Comparison of ENCODE assay signal across 25 cellular contexts in genomic region chr19:51386882-51387520, GRCh38. TPM values are rescaled to one million over a fixed set of nuclear protein-coding genes. Genes with fewer than 3 reads are reported as not detected.
DNase-seq lines count a peak whose midpoint lies in the region; ATAC-seq lines count a peak whose summit lies in the region.
"Had no signal": no experiment of that assay in that cellular context is flagged by ENCODE, and none has a peak within 500 bp of the region (broad histone marks: within the 10 kb centered on the region; RNA-seq: fewer than 3 reads in every experiment).

No MANE protein-coding gene starts in this region.

- H3K27me3 Mint-ChIP-seq in effector memory CD8-positive, alpha-beta T cell: no peaks in the 10 kb centered on the region
- peaks cover 6 to 12% of the 10 kb centered on the region in 2 donors for H3K27me3 Mint-ChIP-seq in stimulated activated naive B cell treated with anti-CD40 and anti-IgM and Interleukin-4, amounts not matched to agents 10 μg/mL and 1 μg/mL and 100 μg/mL, for 72 hours

- H3K36me3 Mint-ChIP-seq in effector memory CD8-positive, alpha-beta T cell (ENCODE audit: insufficient read depth): peaks cover 10% of the 10 kb centered on the region
- peaks cover 0 to 2% of the 10 kb centered on the region in 2 donors for H3K36me3 Mint-ChIP-seq in stimulated activated naive B cell treated with anti-CD40 and anti-IgM and Interleukin-4, amounts not matched to agents 10 μg/mL and 1 μg/mL and 100 μg/mL, for 72 hours

- peaks cover 28 to 38% of the 10 kb centered on the region in 2 donors for H3K4me1 Mint-ChIP-seq in effector memory CD8-positive, alpha-beta T cell (ENCODE audit: low read depth in 2 of 2)
- peaks cover 19 to 32% of the 10 kb centered on the region in 2 donors for H3K4me1 Mint-ChIP-seq in stimulated activated naive B cell treated with anti-CD40 and anti-IgM and Interleukin-4, amounts not matched to agents 10 μg/mL and 1 μg/mL and 100 μg/mL, for 72 hours

- intact Hi-C loops in cardiac septum (cut with DNase I) (no loop called here), left cardiac atrium (cut with DNase I) (no loop called here)

- ATAC-seq in left cardiac atrium: no peak
- ATAC-seq in effector memory CD8-positive, alpha-beta T cell (replicated peaks): peak; percentile 97
- no peak for ATAC-seq in stimulated activated naive B cell treated with anti-CD40 and anti-IgM and Interleukin-4, amounts not matched to agents 10 μg/mL and 1 μg/mL and 100 μg/mL, for 72 hours (replicated peaks)
- no peak for ATAC-seq in left lobe of liver
- ATAC-seq: Right ventricle myocardium inferior had no signal

- H3K27ac Mint-ChIP-seq in effector memory CD8-positive, alpha-beta T cell: peak overlapping the region; percentile 91 to 97
- H3K27ac Mint-ChIP-seq in stimulated activated naive B cell treated with anti-CD40 and anti-IgM and Interleukin-4, amounts not matched to agents 10 μg/mL and 1 μg/mL and 100 μg/mL, for 72 hours: peak overlapping the region; percentile 93
- H3K27ac Mint-ChIP-seq: activated B cell treated with CpG ODN at 0.5 μM for 24 hours, HFFc6 had no signal

- H3K4me3 Mint-ChIP-seq in effector memory CD8-positive, alpha-beta T cell: peak overlapping the region; percentile 86 to 95
- H3K4me3 Mint-ChIP-seq in stimulated activated naive B cell treated with anti-CD40 and anti-IgM and Interleukin-4, amounts not matched to agents 10 μg/mL and 1 μg/mL and 100 μg/mL, for 72 hours: no peak overlapping the region
- H3K4me3 Mint-ChIP-seq: activated B cell treated with CpG ODN at 0.5 μM for 24 hours, HFFc6 had no signal

- no peaks in the 10 kb centered on the region for H3K9me3 Mint-ChIP-seq in effector memory CD8-positive, alpha-beta T cell
- no peaks in the 10 kb centered on the region for H3K9me3 Mint-ChIP-seq in stimulated activated naive B cell treated with anti-CD40 and anti-IgM and Interleukin-4, amounts not matched to agents 10 μg/mL and 1 μg/mL and 100 μg/mL, for 72 hours
- H3K9me3 Mint-ChIP-seq: activated B cell treated with CpG ODN at 0.5 μM for 24 hours, HFFc6 had no signal

- DNase-seq in cardiac septum (ENCODE audit: low spot score) (peak; percentile 56), left cardiac atrium (no peak), left lobe of liver (ENCODE audit: low spot score) (no peak)
- DNase-seq in effector memory CD8-positive, alpha-beta T cell: no peak
- no peak for DNase-seq in stimulated activated naive B cell treated with anti-CD40 and anti-IgM and Interleukin-4, amounts not matched to agents 10 μg/mL and 1 μg/mL and 100 μg/mL, for 72 hours
- DNase-seq in stimulated activated CD4-positive, alpha-beta T cell treated with anti-CD3 and anti-CD28 coated beads, Interleukin-1b, Interleukin-23, amount 100 ng/mL, for 48 hours: no peak
- DNase-seq: activated B cell treated with CpG ODN at 0.5 μM for 24 hours; activated effector memory CD4-positive, alpha-beta T cell treated with Interleukin-2 at 50 U/mL for 16 hours; cortex of kidney; DMS 273 treated with DMSO at 0.1 percent for 48 hours; HFFc6; mammary epithelial cell; MV-4-11; NCI-H187 treated with DMSO at 0.1 percent for 48 hours; NCI-H226; NCI-H774; occipital lobe; stimulated activated naive CD4-positive, alpha-beta T cell treated with Interleukin-2 at 50 U/mL for 16 hours had no signal

RNA-seq across cellular contexts. Expression of gene LIM2, which starts 0.8 kb away (rescaled TPM):
- total RNA-seq in cardiac septum (not detected), left cardiac atrium (not detected), left lobe of liver (not detected)
- total RNA-seq: activated B cell treated with CpG ODN at 0.5 μM for 24 hours, breast epithelium, glomerular endothelial cell, HFFc6, HT1080, kidney epithelial cell, mammary epithelial cell, occipital lobe, OCI-LY7, Right ventricle myocardium inferior, tibial nerve had no signal

RNA-seq across cellular contexts. Expression of gene C19orf84, which starts 3.4 kb away (rescaled TPM):
- total RNA-seq in cardiac septum (not detected), left cardiac atrium (not detected), left lobe of liver (not detected)
- total RNA-seq: activated B cell treated with CpG ODN at 0.5 μM for 24 hours, breast epithelium, glomerular endothelial cell, HFFc6, HT1080, kidney epithelial cell, mammary epithelial cell, occipital lobe, OCI-LY7, Right ventricle myocardium inferior had no signal

RNA-seq across cellular contexts. Expression of gene NKG7, which starts 14.5 kb away (rescaled TPM):
- 3.6 TPM for total RNA-seq in cardiac septum
- total RNA-seq in left cardiac atrium: 1 to 10 TPM in 1 of 2 donors, under 1 TPM in 1; 0.89 to 4.0 TPM
- total RNA-seq in left lobe of liver: 1.7 TPM
- total RNA-seq: glomerular endothelial cell, HFFc6, HT1080, kidney epithelial cell, mammary epithelial cell, occipital lobe, OCI-LY7 had no signal

RNA-seq across cellular contexts. Expression of gene CLDND2, which starts 18.2 kb away (rescaled TPM):
- 1.0 TPM for total RNA-seq in cardiac septum
- total RNA-seq in left cardiac atrium: 1 to 10 TPM; 1.3 to 2.5 TPM
- not detected for total RNA-seq in left lobe of liver
- total RNA-seq: breast epithelium, glomerular endothelial cell, HT1080, kidney epithelial cell, mammary epithelial cell, occipital lobe, tibial nerve had no signal

RNA-seq across cellular contexts. Expression of gene ETFB, which starts 20.8 kb away (rescaled TPM):
- total RNA-seq in cardiac septum (180 TPM), left cardiac atrium (100 to 1,000 TPM; 225 to 267 TPM), left lobe of liver (378 TPM)

Comparison
In these comparisons a context has a peak if more than half of its experiments do, and no peak if none do; other contexts are left out.
1. H3K4me3 Mint-ChIP-seq: peak in effector memory CD8-positive, alpha-beta T cell (2 of 2); none in stimulated activated naive B cell treated with anti-CD40 and anti-IgM and Interleukin-4, amounts not matched to agents 10 μg/mL and 1 μg/mL and 100 μg/mL, for 72 hours (0 of 2).